11 cellular contexts compared by ENCODE assay signal in the genomic region with DNA sequence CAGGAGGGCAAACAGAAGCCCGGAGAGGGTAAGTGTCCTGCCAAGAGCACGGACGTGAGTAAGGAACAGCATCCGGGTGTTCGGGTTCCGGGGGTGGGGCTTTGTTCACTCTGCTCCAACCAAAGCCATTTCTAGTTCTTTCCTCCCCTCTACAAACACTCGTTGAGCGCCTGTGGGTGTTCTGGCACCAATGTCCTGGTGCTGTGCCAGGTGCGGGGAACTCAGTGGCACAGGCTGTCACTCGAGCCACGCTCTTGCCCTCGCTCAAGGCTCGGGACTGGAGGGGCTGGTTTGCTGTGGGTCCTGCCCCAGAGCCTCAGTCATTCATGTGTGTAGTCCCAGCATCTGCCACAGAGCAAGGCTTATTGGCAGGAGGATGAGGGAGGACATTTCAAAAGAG.
DNase-seq lines count a peak whose midpoint lies in the region; TF ChIP-seq lines count a peak whose summit lies in the region.
"Had no signal": no experiment of that assay in that cellular context is flagged by ENCODE, and none has a peak within 500 bp of the region (broad histone marks: within the 10 kb centered on the region; RNA-seq: fewer than 3 reads in every experiment).

No MANE protein-coding gene starts in this region.

- H3K9me3 ChIP-seq in BLaER1, result no peaks in the 10 kb centered on the region
- H3K9me3 ChIP-seq in esophagus squamous epithelium, result no peaks in the 10 kb centered on the region
- no peaks in the 10 kb centered on the region for H3K9me3 ChIP-seq in MG63

- peak overlapping the region; percentile 10 for H3K4me3 Mint-ChIP-seq in neural crest cell
- H3K4me3 Mint-ChIP-seq: activated naive CD4-positive, alpha-beta T cell treated with anti-CD3 and anti-CD28 coated beads, Interleukin-2, amount 10 ng/mL, durations not matched to agents 7 days and 5 days; T-helper 17 cell had no signal

- in situ Hi-C loops in GM13977 (cut with MboI; ENCODE audit: low pct_unique_long_range_greater_than_20kb, low sequenced_read_pairs, unreplicated experiment), result no loop called here

- TF ChIP-seq POLR2A in esophagus squamous epithelium (IDR thresholded peaks at IDR 0.05), result no peak

- intact Hi-C loops in esophagus squamous epithelium (cut with DNase I), result no loop called here

- peak overlapping the region; percentile 69 for H3K4me3 ChIP-seq in BLaER1
- H3K4me3 ChIP-seq in esophagus squamous epithelium, result peak overlapping the region; percentile 18 to 52 (median 26)
- no peak overlapping the region for H3K4me3 ChIP-seq in MG63

- TF ChIP-seq CTCF in esophagus squamous epithelium (IDR thresholded peaks at IDR 0.05) (no peak), neural crest cell (conservative IDR thresholded peaks at IDR 0.05) (no peak), GM13977 (IDR thresholded peaks at IDR 0.05; ENCODE audit: extremely low read depth, insufficient read depth, missing control alignments) (no peak)

- H3K4me2 ChIP-seq in BLaER1, result peak overlapping the region; percentile 100

- H3K36me3 Mint-ChIP-seq in neural crest cell (ENCODE audit: low read depth), result peaks cover 2% of the 10 kb centered on the region
- H3K36me3 Mint-ChIP-seq: activated naive CD4-positive, alpha-beta T cell treated with anti-CD3 and anti-CD28 coated beads, Interleukin-2, amount 10 ng/mL, durations not matched to agents 7 days and 5 days had no signal

- H3K4me1 ChIP-seq in BLaER1 (peaks cover 95% of the 10 kb centered on the region), esophagus squamous epithelium (peaks cover 10 to 39% (median 15%) of the 10 kb centered on the region in 3 donors)

- 23 to 49% methylated on average over 8 to 13 of the region's 13 CpGs for WGBS in esophagus squamous epithelium, 2 donors

- DNase-seq in NCI-H446 treated with DMSO at 0.1 percent for 48 hours (lab: John Stamatoyannopoulos, UW) (peak; percentile 77), esophagus squamous epithelium (lab: John Stamatoyannopoulos, UW) (no peak), neural crest cell (ENCODE audit: low read depth, low spot score) (no peak), H4 (ENCODE audit: low spot score) (no peak), MG63 (no peak), GM13977 (ENCODE audit: low spot score) (no peak), DMS53 treated with DMSO at 0.1 percent for 48 hours (lab: John Stamatoyannopoulos, UW; ENCODE audit: unreplicated experiment) (no peak)
- DNase-seq: activated naive CD4-positive, alpha-beta T cell treated with anti-CD3 and anti-CD28 coated beads, Interleukin-2, amount 10 ng/mL, durations not matched to agents 7 days and 5 days; NCI-H1417 treated with DMSO at 0.1 percent for 48 hours; T-helper 17 cell had no signal

- H4K20me1 ChIP-seq in BLaER1, result no peaks in the 10 kb centered on the region

- no peaks in the 10 kb centered on the region for H3K27me3 Mint-ChIP-seq in neural crest cell (ENCODE audit: low read depth)
- H3K27me3 Mint-ChIP-seq: activated naive CD4-positive, alpha-beta T cell treated with anti-CD3 and anti-CD28 coated beads, Interleukin-2, amount 10 ng/mL, durations not matched to agents 7 days and 5 days had no signal

- H3K27ac Mint-ChIP-seq in neural crest cell (ENCODE audit: unreplicated experiment), result no peak overlapping the region
- H3K27ac Mint-ChIP-seq: T-helper 17 cell had no signal

- H3K36me3 ChIP-seq in BLaER1, result peaks cover 10% of the 10 kb centered on the region
- no peaks in the 10 kb centered on the region for H3K36me3 ChIP-seq in esophagus squamous epithelium
- H3K36me3 ChIP-seq in MG63, result no peaks in the 10 kb centered on the region

- peaks cover 24% of the 10 kb centered on the region for H3K4me1 Mint-ChIP-seq in neural crest cell
- H3K4me1 Mint-ChIP-seq: activated naive CD4-positive, alpha-beta T cell treated with anti-CD3 and anti-CD28 coated beads, Interleukin-2, amount 10 ng/mL, durations not matched to agents 7 days and 5 days; T-helper 17 cell had no signal

- H3K27me3 ChIP-seq in BLaER1, result no peaks in the 10 kb centered on the region
- no peaks in the 10 kb centered on the region for H3K27me3 ChIP-seq in esophagus squamous epithelium
- no peaks in the 10 kb centered on the region for H3K27me3 ChIP-seq in MG63

- H3K9ac ChIP-seq in BLaER1, result peak overlapping the region; percentile 98

- H3K27ac ChIP-seq in BLaER1 (peak overlapping the region; percentile 99), esophagus squamous epithelium (peak overlapping the region; percentile 43 to 74 (median 58))

- H3K9me3 Mint-ChIP-seq in neural crest cell, result no peaks in the 10 kb centered on the region
- H3K9me3 Mint-ChIP-seq: activated naive CD4-positive, alpha-beta T cell treated with anti-CD3 and anti-CD28 coated beads, Interleukin-2, amount 10 ng/mL, durations not matched to agents 7 days and 5 days had no signal
